Comparison of ENCODE assay signal across 8 cellular contexts in genomic region chr14:22885975-22886374, GRCh38. TPM values are rescaled to one million over a fixed set of nuclear protein-coding genes. Genes with fewer than 3 reads are reported as not detected.
DNase-seq lines count a peak whose midpoint lies in the region; ATAC-seq and TF ChIP-seq lines count a peak whose summit lies in the region.

No MANE protein-coding gene starts in this region.

- peaks cover 73% of the 10 kb centered on the region for H3K4me1 Mint-ChIP-seq in nephron progenitor cell

- H3K18ac ChIP-seq in IMR-90 (ENCODE audit: low read depth, low read length): no peak overlapping the region

- H3K27me3 Mint-ChIP-seq in nephron progenitor cell (ENCODE audit: low read depth, poor library complexity): peaks cover 4% of the 10 kb centered on the region

- peak overlapping the region in 3 of 10 experiments; percentile 37 to 70 (median 59); a peak in 1 of 20 replicates for H3K4me3 ChIP-seq in BLaER1 treated with 17β-estradiol and CSF1 and Interleukin-3, amounts not matched to agents 10 nM and 100 nM
- H3K4me3 ChIP-seq in IMR-90 (ENCODE audit: insufficient read depth, low read depth, low read length) (no peak overlapping the region), colonic mucosa (peak overlapping the region; percentile 53)

- H3K56ac ChIP-seq in IMR-90 (ENCODE audit: extremely low read depth, insufficient read depth, low read length): no peak overlapping the region

- no peak for TF ChIP-seq POLR2A in IMR-90 (IDR thresholded peaks at IDR 0.05; ENCODE audit: low read depth, low read length)

- H3K9ac ChIP-seq in BLaER1 treated with 17β-estradiol and CSF1 and Interleukin-3, amounts not matched to agents 10 nM and 100 nM: peak overlapping the region in 2 of 11 experiments; percentile 62 to 64; a peak in 1 of 22 replicates
- H3K9ac ChIP-seq in IMR-90 (ENCODE audit: low read depth, low read length) (no peak overlapping the region), colonic mucosa (ENCODE audit: low read depth in 2 of 2, low read length in 2 of 2) (peak overlapping the region in 1 of 2 donors; percentile 74)

- peak overlapping the region; percentile 27 to 97; a peak in 2 of 4 replicates for H4K8ac ChIP-seq in IMR-90 (ENCODE audit: low read depth in 2 of 2, low read length in 2 of 2)

- no TSS peak for BruUV-seq in IMR-90 (replicated peaks; lab: Mats Ljungman, UMichigan)

- no peak overlapping the region for H4K5ac ChIP-seq in IMR-90 (ENCODE audit: low read depth, low read length)

- no peaks in the 10 kb centered on the region for H3K36me3 Mint-ChIP-seq in nephron progenitor cell (ENCODE audit: low read depth)

- peak overlapping the region; percentile 92 for H3K27ac Mint-ChIP-seq in nephron progenitor cell

- H3K4me3 Mint-ChIP-seq in nephron progenitor cell: peak overlapping the region; percentile 94

- peak overlapping the region; percentile 17 for H2AK9ac ChIP-seq in IMR-90 (replicated peaks; ENCODE audit: low read depth, low read length, poor library complexity)

- peaks cover 7 to 17% of the 10 kb centered on the region in 2 experiments; a peak in 3 of 4 replicates for H3K79me1 ChIP-seq in IMR-90 (ENCODE audit: low read depth in 1 of 2, low read length in 2 of 2)

- ATAC-seq in IMR-90 (ENCODE audit: low read depth) (no peak), HG03025 (IDR thresholded peaks at IDR 0.05; ENCODE audit: low FRiP score, unreplicated experiment) (no peak)

- no peak overlapping the region for H3K4ac ChIP-seq in IMR-90 (ENCODE audit: low read depth, low read length)

- H3K9me3 Mint-ChIP-seq in nephron progenitor cell: no peaks in the 10 kb centered on the region

- peak overlapping the region; percentile 72 to 98 (median 91) for H3K4me2 ChIP-seq in BLaER1 treated with 17β-estradiol and CSF1 and Interleukin-3, amounts not matched to agents 10 nM and 100 nM
- no peak overlapping the region for H3K4me2 ChIP-seq in IMR-90 (ENCODE audit: low read depth, low read length)

- H2BK15ac ChIP-seq in IMR-90 (ENCODE audit: low read depth, low read length): no peak overlapping the region

- peaks cover 11% of the 10 kb centered on the region; the same call in 1 of the 2 replicates for H3K9me1 ChIP-seq in IMR-90 (ENCODE audit: insufficient read depth, low read length)

- H3K27me3 ChIP-seq in BLaER1 treated with 17β-estradiol and CSF1 and Interleukin-3, amounts not matched to agents 10 nM and 100 nM: peaks cover 0 to 14% (median 0%) of the 10 kb centered on the region in 11 experiments; a peak in 8 of 22 replicates
- H3K27me3 ChIP-seq in IMR-90 (ENCODE audit: control insufficient read depth, insufficient read depth, low read length): no peaks in the 10 kb centered on the region
- H3K27me3 ChIP-seq in colonic mucosa: no peaks in the 10 kb centered on the region

- 91% methylated on average over 20 of the region's 21 CpGs; no CpG with 5 or more reads in 1 of the 2 experiments for WGBS in IMR-90 (ENCODE audit: extremely low coverage in 2 of 2, insufficient read length in 1 of 2), 2 experiments

- no peak overlapping the region for H3K14ac ChIP-seq in IMR-90 (replicated peaks; ENCODE audit: low read depth, low read length)

- TF ChIP-seq RAD21 in IMR-90 (IDR thresholded peaks at IDR 0.05; ENCODE audit: low read length): no peak

- no peak overlapping the region for H2BK120ac ChIP-seq in IMR-90 (ENCODE audit: low read depth, low read length)

- TF ChIP-seq CTCF in IMR-90 (conservative IDR thresholded peaks at IDR 0.05; ENCODE audit: low read depth, low read length) (no peak), colonic mucosa (IDR thresholded peaks at IDR 0.05) (no peak), nephron progenitor cell (IDR thresholded peaks at IDR 0.05) (no peak)

- intact Hi-C loops in IMR-90 (cut with micrococcal nuclease): loop anchor here (2.0 kb wide), 1 partner anchor 13 kb away; no protein-coding TSS in a partner anchor
- intact Hi-C loops in colonic mucosa (cut with DNase I): no loop called here

- H3K36me3 ChIP-seq in BLaER1 treated with 17β-estradiol and CSF1 and Interleukin-3, amounts not matched to agents 10 nM and 100 nM: 0 out of 22 replicates have a peak, but pooled peaks cover 0 to under 1% (median 0%) of the 10 kb centered on the region in 11 experiments
- H3K36me3 ChIP-seq in IMR-90 (ENCODE audit: control insufficient read depth, insufficient read depth, low read length): no peaks in the 10 kb centered on the region
- H3K36me3 ChIP-seq in colonic mucosa: no peaks in the 10 kb centered on the region

- H3K23ac ChIP-seq in IMR-90 (ENCODE audit: low read depth, low read length): no peak overlapping the region

- POLR2A ChIA-PET in IMR-90 (lab: Charles Lee; ENCODE audit: unreplicated experiment): no interaction called here

- H2AFZ ChIP-seq in IMR-90 (replicated peaks; ENCODE audit: low read length, poor library complexity): peak overlapping the region; percentile 98

- CTCF ChIA-PET in IMR-90 (lab: Yijun Ruan, JAX): interaction anchor here (1.6 to 1.8 kb wide), 2 partner anchors 13 to 14 kb away, joined by 5 to 7 read pairs; no protein-coding TSS in a partner anchor

- in situ Hi-C loops in IMR-90 (cut with MboI; ENCODE audit: low sequenced_read_pairs): no loop called here

- no peaks in the 10 kb centered on the region for H3K9me3 ChIP-seq in BLaER1 treated with 17β-estradiol and CSF1 and Interleukin-3, amounts not matched to agents 10 nM and 100 nM (replicated peaks in 1 of 11)
- H3K9me3 ChIP-seq in IMR-90 (ENCODE audit: control insufficient read depth, insufficient read depth, low read length): no peaks in the 10 kb centered on the region
- H3K9me3 ChIP-seq in colonic mucosa: no peaks in the 10 kb centered on the region

- H3K27ac ChIP-seq in BLaER1 treated with 17β-estradiol and CSF1 and Interleukin-3, amounts not matched to agents 10 nM and 100 nM: no peak overlapping the region
- H3K27ac ChIP-seq in IMR-90 (ENCODE audit: insufficient read depth, low read length) (no peak overlapping the region), colonic mucosa (peak overlapping the region; percentile 82)

- H2BK20ac ChIP-seq in IMR-90 (ENCODE audit: low read depth, low read length): no peak overlapping the region

- H4K20me1 ChIP-seq in BLaER1 treated with 17β-estradiol and CSF1 and Interleukin-3, amounts not matched to agents 10 nM and 100 nM: peaks cover 0 to 7% (median 0%) of the 10 kb centered on the region in 11 experiments; a peak in 2 of 22 replicates
- no peaks in the 10 kb centered on the region for H4K20me1 ChIP-seq in IMR-90 (ENCODE audit: insufficient read depth, low read length)

- no peak overlapping the region for H4K91ac ChIP-seq in IMR-90 (ENCODE audit: insufficient read depth, low read depth, low read length)

- H3K4me1 ChIP-seq in BLaER1 treated with 17β-estradiol and CSF1 and Interleukin-3, amounts not matched to agents 10 nM and 100 nM: peaks cover 59 to 90% (median 83%) of the 10 kb centered on the region in 10 experiments
- H3K4me1 ChIP-seq in IMR-90 (ENCODE audit: control insufficient read depth, insufficient read depth, low read length) (peaks cover 5% of the 10 kb centered on the region; the same call in 1 of the 2 replicates), colonic mucosa (peaks cover 3% of the 10 kb centered on the region)

- H2AK5ac ChIP-seq in IMR-90 (ENCODE audit: low read depth, low read length): peak overlapping the region; percentile 58; the same call in 1 of the 2 replicates

- DNase-seq in IMR-90: no peak
- no peak for DNase-seq in colonic mucosa
- DNase-seq in nephron progenitor cell: no peak
- DNase-seq in stimulated activated CD4-positive, alpha-beta T cell treated with anti-CD3 and anti-CD28 coated beads, Interleukin-4, amount 100 ng/mL, for 1 hour: no peak
- no peak for DNase-seq in COR-L47 (lab: John Stamatoyannopoulos, UW)
- no peak for DNase-seq in kidney tubule cell (ENCODE audit: low spot score)

- H2BK5ac ChIP-seq in IMR-90 (ENCODE audit: low read depth, low read length, poor library complexity, severe bottlenecking): no peak overlapping the region

- dilution Hi-C loops in IMR-90 (cut with HindIII; ENCODE audit: low sequenced_read_pairs, unreplicated experiment): no loop called here

TF ChIP-seq in IMR-90, 13 proteins besides CTCF, POLR2A, EP300 and RAD21:
- no peak for TF ChIP-seq SMC3 (IDR thresholded peaks at IDR 0.05; ENCODE audit: low read depth, low read length)
- TF ChIP-seq NFE2L2 (IDR thresholded peaks at IDR 0.05; ENCODE audit: low read depth, low read length): no peak
- TF ChIP-seq MAZ (IDR thresholded peaks at IDR 0.05; ENCODE audit: borderline replicate concordance, low read depth, low read length): no peak
TF ChIP-seq in IMR-90: peak in this region for 0.

RNA-seq across cellular contexts. Expression of gene REM2, which starts 3.0 kb away (rescaled TPM):
- under 0.01 TPM in 2 replicates for total RNA-seq in IMR-90 (2012; rRNA removed)
- polyA plus RNA-seq in IMR-90 (2012; rRNA removed): 0.07 TPM in 1 of 2 replicates, not detected in the other
- 0.04 TPM in 1 of 2 replicates, not detected in the other for polyA plus RNA-seq in IMR-90 (2012; cell fraction: cytosol; rRNA removed)
- 0.52 and 0.69 TPM in 2 replicates for polyA plus RNA-seq in IMR-90 (2012; cell fraction: nucleus; rRNA removed; ENCODE audit: low replicate concordance)
- under 1 TPM; 0.24 to 0.30 TPM for total RNA-seq in colonic mucosa

RNA-seq across cellular contexts. Expression of gene LRP10, which starts 14.4 kb away (rescaled TPM):
- total RNA-seq in IMR-90 (2012; rRNA removed) (19.4 and 25.1 TPM in 2 replicates), colonic mucosa (100 to 1,000 TPM; 204 to 222 TPM)
- polyA plus RNA-seq in IMR-90 (2012; rRNA removed): 118 and 121 TPM in 2 replicates
- polyA plus RNA-seq in IMR-90 (2012; cell fraction: cytosol; rRNA removed): 86.3 and 158 TPM in 2 replicates
- polyA plus RNA-seq in IMR-90 (2012; cell fraction: nucleus; rRNA removed; ENCODE audit: low replicate concordance): 38.3 and 104 TPM in 2 replicates

RNA-seq across cellular contexts. Expression of gene RBM23, which starts 33.0 kb away (rescaled TPM):
- total RNA-seq in IMR-90 (2012; rRNA removed): 375 and 830 TPM in 2 replicates
- 43.4 and 44.7 TPM in 2 replicates for polyA plus RNA-seq in IMR-90 (2012; rRNA removed)
- polyA plus RNA-seq in IMR-90 (2012; cell fraction: cytosol; rRNA removed): 35.2 and 53.2 TPM in 2 replicates
- polyA plus RNA-seq in IMR-90 (2012; cell fraction: nucleus; rRNA removed; ENCODE audit: low replicate concordance): 61.2 and 73.0 TPM in 2 replicates
- 10 to 100 TPM; 66.8 to 67.7 TPM for total RNA-seq in colonic mucosa

RNA-seq across cellular contexts. Expression of gene PRMT5, which starts 43.2 kb away (rescaled TPM):
- total RNA-seq in IMR-90 (2012; rRNA removed): 92.2 and 99.3 TPM in 2 replicates
- polyA plus RNA-seq in IMR-90 (2012; rRNA removed): 136 and 152 TPM in 2 replicates
- 94.8 and 121 TPM in 2 replicates for polyA plus RNA-seq in IMR-90 (2012; cell fraction: cytosol; rRNA removed)
- 94.0 and 146 TPM in 2 replicates for polyA plus RNA-seq in IMR-90 (2012; cell fraction: nucleus; rRNA removed; ENCODE audit: low replicate concordance)
- total RNA-seq in colonic mucosa: 10 to 100 TPM; 39.3 to 86.4 TPM

RNA-seq across cellular contexts. Expression of gene MMP14, which starts 49.6 kb away (rescaled TPM):
- total RNA-seq in IMR-90 (2012; rRNA removed): 124 and 156 TPM in 2 replicates
- 315 and 375 TPM in 2 replicates for polyA plus RNA-seq in IMR-90 (2012; rRNA removed)
- polyA plus RNA-seq in IMR-90 (2012; cell fraction: cytosol; rRNA removed): 185 and 358 TPM in 2 replicates
- 492 and 622 TPM in 2 replicates for polyA plus RNA-seq in IMR-90 (2012; cell fraction: nucleus; rRNA removed; ENCODE audit: low replicate concordance)
- total RNA-seq in colonic mucosa: 10 to 100 TPM; 59.1 to 82.8 TPM
